In genomic region chr3:112696244-112696643, GRCh38 we compare ENCODE assay signal across 4 cellular contexts. TPM values are rescaled to one million over a fixed set of nuclear protein-coding genes. Genes with fewer than 3 reads are reported as not detected.
"Had no signal": no experiment of that assay in that cellular context is flagged by ENCODE, and none has a peak within 500 bp of the region (broad histone marks: within the 10 kb centered on the region; RNA-seq: fewer than 3 reads in every experiment).

No MANE protein-coding gene starts in this region.

RNA-seq across cellular contexts. Expression of gene CCDC80, which starts 55.3 kb away (rescaled TPM):
- total RNA-seq: activated CD4-positive, alpha-beta T cell treated with anti-CD3 and anti-CD28 coated beads, Interleukin-2, amount 10 ng/mL, durations not matched to agents 24 days and 14 days; activated naive CD4-positive, alpha-beta T cell treated with anti-CD3 and anti-CD28 coated beads for 36 hours; activated naive CD8-positive, alpha-beta T cell treated with anti-CD3 and anti-CD28 coated beads, Interleukin-2, amount 10 ng/mL, durations not matched to agents 7 days and 5 days; activated T-cell treated with anti-CD3 and anti-CD28 coated beads, Interleukin-2, amount 50 U/mL, for 72 hours had no signal
